In genomic region chr14:67940894-67941455, GRCh38 we compare ENCODE assay signal across 10 cellular contexts.
DNase-seq lines count a peak whose midpoint lies in the region; ATAC-seq, FAIRE-seq and TF ChIP-seq lines count a peak whose summit lies in the region.
"Had no signal": no experiment of that assay in that cellular context is flagged by ENCODE, and none has a peak within 500 bp of the region (broad histone marks: within the 10 kb centered on the region; RNA-seq: fewer than 3 reads in every experiment).

No MANE protein-coding gene starts in this region.

- no peak overlapping the region for H3K9ac ChIP-seq in H1 (replicated peaks in 1 of 4; ENCODE audit: extremely low read depth in 1 of 4, low read depth in 3 of 4, low read length in 3 of 4)

- H3K4me1 ChIP-seq in H1 (replicated peaks in 1 of 4; ENCODE audit: control insufficient read depth in 3 of 4, insufficient read depth in 4 of 4, low read length in 3 of 4) (peaks cover 5 to 23% (median 12%) of the 10 kb centered on the region in 4 experiments; a peak in 6 of 7 replicates), vagina (peaks cover 55% of the 10 kb centered on the region)

- H2BK5ac ChIP-seq in H1 (ENCODE audit: low read depth, low read length): no peak overlapping the region

- no peaks in the 10 kb centered on the region for H3K79me2 ChIP-seq in H1 (ENCODE audit: control insufficient read depth in 1 of 2, insufficient read depth in 2 of 2, low read length in 2 of 2)

- no peak for TF ChIP-seq RAD21 in H1 (IDR thresholded peaks at IDR 0.05 in 1 of 2, conservative IDR thresholded peaks at IDR 0.05 in 1 of 2; ENCODE audit: low read depth in 2 of 2, low read length in 2 of 2)

- peak; percentile 79 for FAIRE-seq in H1 (lab: Jason Lieb, UNC)

- no peaks in the 10 kb centered on the region for H3K9me3 ChIP-seq in H1 (ENCODE audit: insufficient read depth in 2 of 2, low read depth in 1 of 2, low read length in 1 of 2)
- no peaks in the 10 kb centered on the region for H3K9me3 ChIP-seq in vagina

- intact Hi-C loops in vagina (cut with DNase I) (loop anchor here (5.0 kb wide), 2 partner anchors 306 to 851 kb away; partner anchors contain the start of gene ZFP36L1), posterior vena cava (cut with DNase I) (loop anchor here (5.0 to 10.0 kb wide), 4 partner anchors 194 to 876 kb away; no protein-coding TSS in a partner anchor)

- H3K4me1 Mint-ChIP-seq in mesothelial cell of epicardium: peaks cover 66% of the 10 kb centered on the region
- H3K4me1 Mint-ChIP-seq: stimulated activated naive CD8-positive, alpha-beta T cell treated with anti-CD3 and anti-CD28 coated beads, Interleukin-15, amount 100 ng/mL, for 72 hours had no signal

- H3K56ac ChIP-seq in H1 (replicated peaks; ENCODE audit: insufficient read length, low read depth, low read length): no peak overlapping the region

- no peak overlapping the region for H4K8ac ChIP-seq in H1 (ENCODE audit: extremely low read depth, insufficient read depth, low read length)

- no peaks in the 10 kb centered on the region for H3K36me3 Mint-ChIP-seq in mesothelial cell of epicardium

- TF ChIP-seq CTCF in H1 (IDR thresholded peaks at IDR 0.05; ENCODE audit: control extremely low read depth in 1 of 3, insufficient read depth in 1 of 3, low read depth in 1 of 3, low read length in 3 of 3): no peak
- no peak for TF ChIP-seq CTCF in mesothelial cell of epicardium (IDR thresholded peaks at IDR 0.05; ENCODE audit: unreplicated experiment)
- TF ChIP-seq CTCF in vagina (IDR thresholded peaks at IDR 0.05): no peak

- no peak overlapping the region for H2BK20ac ChIP-seq in H1 (ENCODE audit: low read length)

- H3K23ac ChIP-seq in H1 (ENCODE audit: insufficient read length): no peak overlapping the region

- no peaks in the 10 kb centered on the region for H4K20me1 ChIP-seq in H1 (replicated peaks in 1 of 2; ENCODE audit: control insufficient read depth in 1 of 2, insufficient read depth in 2 of 2, low read length in 2 of 2)

- peak overlapping the region; percentile 91 for H3K27ac Mint-ChIP-seq in mesothelial cell of epicardium
- H3K27ac Mint-ChIP-seq: B cell; stimulated activated naive CD8-positive, alpha-beta T cell treated with anti-CD3 and anti-CD28 coated beads, Interleukin-15, amount 100 ng/mL, for 72 hours had no signal

- H2BK120ac ChIP-seq in H1 (replicated peaks; ENCODE audit: low read depth, low read length): peak overlapping the region; percentile 12

- H3K14ac ChIP-seq in H1 (ENCODE audit: insufficient read length): no peak overlapping the region

- no peaks in the 10 kb centered on the region for H3K79me1 ChIP-seq in H1 (ENCODE audit: low read depth, low read length)

- no peak for TF ChIP-seq EP300 in H1 (IDR thresholded peaks at IDR 0.05; ENCODE audit: borderline replicate concordance in 1 of 2, low read depth in 2 of 2, low read length in 2 of 2)

- peak overlapping the region; percentile 34 for H4K91ac ChIP-seq in H1 (replicated peaks; ENCODE audit: insufficient read length, low read length)

- no peak overlapping the region for H2BK12ac ChIP-seq in H1 (ENCODE audit: low read depth, low read length)

- TF ChIP-seq POLR2A in H1 (IDR thresholded peaks at IDR 0.05; ENCODE audit: control extremely low read depth in 1 of 2, low read depth in 2 of 2, low read length in 2 of 2) (no peak), vagina (IDR thresholded peaks at IDR 0.05) (no peak)

- H3K4me3 Mint-ChIP-seq in mesothelial cell of epicardium: no peak overlapping the region
- H3K4me3 Mint-ChIP-seq: B cell; stimulated activated naive CD8-positive, alpha-beta T cell treated with anti-CD3 and anti-CD28 coated beads, Interleukin-15, amount 100 ng/mL, for 72 hours had no signal

- POLR2A ChIA-PET in H1 (lab: Charles Lee; ENCODE audit: partially characterized antibody): no interaction called here

- DNase-seq in NCI-H1092 treated with DMSO at 0.1 percent for 48 hours (lab: John Stamatoyannopoulos, UW) (peak; percentile 29), NCI-H1092 (lab: John Stamatoyannopoulos, UW) (no peak), H1 (ENCODE audit: low read depth in 1 of 2, low spot score in 2 of 2) (no peak), mesothelial cell of epicardium (ENCODE audit: low spot score in 2 of 2, unreplicated experiment in 2 of 2) (no peak), vagina (ENCODE audit: extremely low spot score in 2 of 2) (no peak), posterior vena cava (ENCODE audit: low spot score) (no peak)
- DNase-seq: stimulated activated naive CD8-positive, alpha-beta T cell treated with anti-CD3 and anti-CD28 coated beads, Interleukin-15, amount 100 ng/mL, for 72 hours had no signal

- H3K4me2 ChIP-seq in H1 (ENCODE audit: insufficient read depth in 1 of 2, low read depth in 2 of 2, low read length in 2 of 2): no peak overlapping the region

- H3K4me3 ChIP-seq in H1 (ENCODE audit: extremely low read depth in 1 of 4, insufficient read depth in 2 of 4, low read depth in 3 of 4, low read length in 4 of 4) (no peak overlapping the region), vagina (no peak overlapping the region)

- no peak overlapping the region for H3K27ac ChIP-seq in H1 (ENCODE audit: low read depth, low read length)
- H3K27ac ChIP-seq in vagina: peak overlapping the region; percentile 88

- 78% methylated on average over 3 of the region's 3 CpGs; no CpG with 5 or more reads in 1 of the 2 experiments for WGBS in H1 (ENCODE audit: extremely low coverage in 1 of 2, insufficient coverage in 1 of 2, insufficient read length in 1 of 2, insufficient replicate concordance in 2 of 2, low coverage in 1 of 2, low lambda C conversion rate in 2 of 2, missing lambda C conversion rate in 1 of 2), 2 experiments

- ATAC-seq in HG02610 (IDR thresholded peaks at IDR 0.05; ENCODE audit: unreplicated experiment): no peak
- no peak for ATAC-seq in HG03469 (IDR thresholded peaks at IDR 0.05; ENCODE audit: unreplicated experiment)
- ATAC-seq: stimulated activated naive CD8-positive, alpha-beta T cell treated with anti-CD3 and anti-CD28 coated beads, Interleukin-15, amount 100 ng/mL, for 72 hours had no signal

- no peak overlapping the region for H3K4ac ChIP-seq in H1 (replicated peaks; ENCODE audit: insufficient read length, low read depth, low read length)

- no peaks in the 10 kb centered on the region for H3K27me3 Mint-ChIP-seq in mesothelial cell of epicardium (ENCODE audit: low read depth)
- H3K27me3 Mint-ChIP-seq: B cell; stimulated activated naive CD8-positive, alpha-beta T cell treated with anti-CD3 and anti-CD28 coated beads, Interleukin-15, amount 100 ng/mL, for 72 hours had no signal

- H4K5ac ChIP-seq in H1 (ENCODE audit: insufficient read length, low read depth, low read length): no peak overlapping the region

- H3K23me2 ChIP-seq in H1 (ENCODE audit: low read depth, low read length): no peaks in the 10 kb centered on the region

- H3K27me3 ChIP-seq in H1 (replicated peaks in 1 of 4; ENCODE audit: control insufficient read depth in 3 of 4, extremely low read depth in 1 of 4, insufficient read depth in 3 of 4, low read length in 3 of 4) (no peaks in the 10 kb centered on the region), vagina (no peaks in the 10 kb centered on the region)

- CTCF ChIA-PET in H1 (lab: Charles Lee; ENCODE audit: partially characterized antibody): interaction anchor here (1.1 to 2.7 kb wide), 4 partner anchors 8 to 884 kb away, joined by 3 to 12 read pairs (median 4); no protein-coding TSS in a partner anchor

- H2AK5ac ChIP-seq in H1 (ENCODE audit: low read depth, low read length): no peak overlapping the region

- H3K36me3 ChIP-seq in H1 (ENCODE audit: control insufficient read depth in 2 of 4, insufficient read depth in 4 of 4, low read length in 3 of 4) (no peaks in the 10 kb centered on the region), vagina (no peaks in the 10 kb centered on the region)

- no peak overlapping the region for H3K18ac ChIP-seq in H1 (ENCODE audit: extremely low read depth, low read length)

- no peaks in the 10 kb centered on the region for H3K9me3 Mint-ChIP-seq in mesothelial cell of epicardium
- H3K9me3 Mint-ChIP-seq: stimulated activated naive CD8-positive, alpha-beta T cell treated with anti-CD3 and anti-CD28 coated beads, Interleukin-15, amount 100 ng/mL, for 72 hours had no signal

- H2BK15ac ChIP-seq in H1 (ENCODE audit: low read length): no peak overlapping the region

- no peak overlapping the region for H2AFZ ChIP-seq in H1 (ENCODE audit: low read length)

TF ChIP-seq in H1, 55 proteins besides CTCF, POLR2A, EP300 and RAD21:
- TF ChIP-seq SAP30 (IDR thresholded peaks at IDR 0.05; ENCODE audit: insufficient read depth, insufficient replicate concordance, low read length) (no peak), KDM5A (IDR thresholded peaks at IDR 0.05; ENCODE audit: low read length) (no peak), HDAC6 (IDR thresholded peaks at IDR 0.05; ENCODE audit: low read depth, low read length) (no peak), RXRA (IDR thresholded peaks at IDR 0.05; ENCODE audit: insufficient read depth, low read depth, low read length) (no peak), GABPA (IDR thresholded peaks at IDR 0.05; ENCODE audit: borderline replicate concordance, insufficient read depth, low read length) (no peak), SIRT6 (IDR thresholded peaks at IDR 0.05; ENCODE audit: low read length) (no peak), EZH2 (IDR thresholded peaks at IDR 0.05; ENCODE audit: low read depth, low read length, severe bottlenecking) (no peak), EGR1 (IDR thresholded peaks at IDR 0.05; ENCODE audit: borderline replicate concordance, low read depth, low read length) (no peak), TAF7 (optimal IDR thresholded peaks at IDR 0.05; ENCODE audit: borderline replicate concordance, low read depth, low read length) (no peak), RNF2 (IDR thresholded peaks at IDR 0.05; ENCODE audit: borderline replicate concordance, low read depth, low read length, missing control alignments, poor library complexity, severe bottlenecking) (no peak)
